7 cellular contexts compared by ENCODE assay signal in genomic region chr12:18352312-18352711, GRCh38.
"Had no signal": no experiment of that assay in that cellular context is flagged by ENCODE, and none has a peak within 500 bp of the region (broad histone marks: within the 10 kb centered on the region; RNA-seq: fewer than 3 reads in every experiment).

No MANE protein-coding gene starts in this region.

- H3K4me1 Mint-ChIP-seq: IgD-negative memory B cell had no signal

- ATAC-seq: HepG2, K562 had no signal

- DNase-seq: IMR-90, KBM-7, KG1 had no signal

- H3K4me3 Mint-ChIP-seq: IgD-negative memory B cell had no signal

- H3K4me3 ChIP-seq: K562 had no signal

- H3K27ac ChIP-seq: HL-60 had no signal

- H3K27ac Mint-ChIP-seq: IgD-negative memory B cell had no signal

- H3K36me3 Mint-ChIP-seq: IgD-negative memory B cell had no signal
